6 cellular contexts compared by ENCODE assay signal in the genomic region with DNA sequence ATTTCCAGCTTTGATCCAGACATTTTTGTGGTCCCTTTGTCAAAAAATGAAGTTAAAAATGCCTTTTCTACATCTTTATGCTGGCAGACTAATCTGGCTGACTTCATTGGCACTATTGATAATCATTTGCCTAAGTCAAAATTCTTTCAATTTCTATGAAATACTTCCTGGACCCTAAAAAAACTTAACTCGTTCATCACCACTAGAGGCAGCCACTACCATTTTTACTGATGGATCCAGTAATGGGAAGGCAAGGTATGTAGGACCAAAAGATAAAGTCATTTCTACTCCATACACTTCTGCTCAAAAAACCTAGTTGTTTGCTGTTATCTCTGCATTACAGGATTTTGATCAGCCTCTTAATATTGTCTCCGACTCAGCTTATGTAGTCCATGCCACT.
DNase-seq lines count a peak whose midpoint lies in the region; FAIRE-seq and TF ChIP-seq lines count a peak whose summit lies in the region.
"Not testable (repeated sequence)": the region's sequence is repeated elsewhere in the genome, so short reads cannot be mapped to it uniquely, and the experiment has no call there.

No MANE protein-coding gene starts in this region.

- not testable (repeated sequence) for H3K14ac ChIP-seq in H9 (ENCODE audit: insufficient read depth, low read length)

- H4K91ac ChIP-seq in H9 (ENCODE audit: insufficient read length, low read depth, low read length) = not testable (repeated sequence)

- FAIRE-seq in kidney (lab: Jason Lieb, UNC) = peak; percentile 33

- H3K9me2 ChIP-seq in OCI-LY7 (ENCODE audit: insufficient read depth, low read length) = not testable (repeated sequence)

- H3K27ac Mint-ChIP-seq in H9 = not testable (repeated sequence)
- peak overlapping the region; percentile 76 for H3K27ac Mint-ChIP-seq in progenitor cell of endocrine pancreas

- H4K5ac ChIP-seq in H9 (ENCODE audit: insufficient read length, low read depth, low read length) = not testable (repeated sequence)

- not testable (repeated sequence) for H3K23ac ChIP-seq in H9 (ENCODE audit: insufficient read length, low read depth, low read length)

- H3K9me3 Mint-ChIP-seq in H9 = not testable (repeated sequence)
- peaks cover 16% of the 10 kb centered on the region for H3K9me3 Mint-ChIP-seq in progenitor cell of endocrine pancreas (ENCODE audit: low read depth)

- not testable (repeated sequence) for H2BK15ac ChIP-seq in H9 (ENCODE audit: low read depth, low read length)

- H3K18ac ChIP-seq in H9 (ENCODE audit: insufficient read length, low read depth, low read length) = not testable (repeated sequence)

- not testable (repeated sequence) for H3K4me1 ChIP-seq in H9 (ENCODE audit: insufficient read depth, low read length); OCI-LY7 (ENCODE audit: insufficient read depth, low read length, poor library complexity, severe bottlenecking); kidney (ENCODE audit: control insufficient read depth in 1 of 2, insufficient read depth in 1 of 2, low read depth in 1 of 2, low read length in 2 of 2)

- peaks cover 12 to 18% of the 10 kb centered on the region in 2 experiments for H3K4me1 Mint-ChIP-seq in H9
- peaks cover 21% of the 10 kb centered on the region for H3K4me1 Mint-ChIP-seq in progenitor cell of endocrine pancreas (ENCODE audit: low read depth)

- not testable (repeated sequence) for H3K9ac ChIP-seq in H9 (ENCODE audit: extremely low read depth, insufficient read length, low read length); kidney (ENCODE audit: low read length in 2 of 2)

- not testable (repeated sequence) for H2AK5ac ChIP-seq in H9 (ENCODE audit: insufficient read length, low read length)

- intact Hi-C loops in OCI-LY7 (cut with micrococcal nuclease; ENCODE audit: unreplicated experiment); kidney (cut with DNase I): not testable (repeated sequence)

- CTCF ChIA-PET in OCI-LY7 (lab: Charles Lee; ENCODE audit: unreplicated experiment) = not testable (repeated sequence)

- no CpG with 5 or more reads among the region's 2 CpGs for WGBS in H9 (ENCODE audit: extremely low coverage, insufficient read length, low lambda C conversion rate)

- not testable (repeated sequence) for H3K56ac ChIP-seq in H9 (ENCODE audit: insufficient read length, low read depth, low read length)

- not testable (repeated sequence) for H3K36me3 Mint-ChIP-seq in H9 (ENCODE audit: insufficient read depth in 1 of 3, low read depth in 3 of 3); progenitor cell of endocrine pancreas (ENCODE audit: insufficient read depth)

- not testable (repeated sequence) for H3K4me3 ChIP-seq in OCI-LY7 (ENCODE audit: low read depth, low read length, poor library complexity, severe bottlenecking); kidney (ENCODE audit: low read length in 2 of 2)

- not testable (repeated sequence) for DNase-seq in H9; OCI-LY7 (ENCODE audit: low spot score); kidney; progenitor cell of endocrine pancreas (ENCODE audit: low spot score, unreplicated experiment)

- H2BK20ac ChIP-seq in H9 (ENCODE audit: low read depth, low read length, poor library complexity, severe bottlenecking) = not testable (repeated sequence)

- not testable (repeated sequence) for H3K27me3 Mint-ChIP-seq in H9 (ENCODE audit: low read depth); progenitor cell of endocrine pancreas

- H2BK12ac ChIP-seq in H9 (ENCODE audit: insufficient read length, low read depth, low read length) = not testable (repeated sequence)

- not testable (repeated sequence) for H3K4ac ChIP-seq in H9 (ENCODE audit: low read depth, low read length)

- not testable (repeated sequence) for H3K4me2 ChIP-seq in H9 (ENCODE audit: insufficient read depth, insufficient read length, low read length); OCI-LY7 (ENCODE audit: low read length)

- 0 out of 2 replicates have a peak, but pooled peaks have one; percentile 5 for TF ChIP-seq CTCF in C4-2B (conservative IDR thresholded peaks at IDR 0.05)
- 0 out of 3 replicates have a peak, but pooled peaks have one; percentile 4 for TF ChIP-seq CTCF in GM12872 (IDR thresholded peaks at IDR 0.05; ENCODE audit: insufficient read depth, low read depth, low read length)
- peak; percentile 52 for TF ChIP-seq CTCF in H9 (conservative IDR thresholded peaks at IDR 0.05)
- 0 out of 2 replicates have a peak, but pooled peaks have one; percentile 27 for TF ChIP-seq CTCF in OCI-LY7 (conservative IDR thresholded peaks at IDR 0.05; ENCODE audit: low read length)
- TF ChIP-seq CTCF in kidney (IDR thresholded peaks at IDR 0.05; ENCODE audit: borderline replicate concordance, extremely low read depth, insufficient read depth); progenitor cell of endocrine pancreas (IDR thresholded peaks at IDR 0.05; ENCODE audit: unreplicated experiment): not testable (repeated sequence)

- not testable (repeated sequence) for BruUV-seq in OCI-LY7 (replicated peaks; lab: Mats Ljungman, UMichigan)

- H3K4me3 Mint-ChIP-seq in H9; progenitor cell of endocrine pancreas (ENCODE audit: low read depth): not testable (repeated sequence)

- not testable (repeated sequence) for H4K8ac ChIP-seq in H9 (replicated peaks; ENCODE audit: insufficient read length, low read depth, low read length)

- H3K27ac ChIP-seq in C4-2B; H9 (ENCODE audit: insufficient read length, low read depth, low read length); OCI-LY7 (ENCODE audit: low read depth, low read length, poor library complexity, severe bottlenecking); kidney (ENCODE audit: low read depth in 2 of 2, low read length in 2 of 2): not testable (repeated sequence)

- POLR2A ChIA-PET in OCI-LY7 (lab: Charles Lee) = not testable (repeated sequence)

- not testable (repeated sequence) for H2AFZ ChIP-seq in H9 (ENCODE audit: low read length); OCI-LY7 (ENCODE audit: low read length)

- H3K79me1 ChIP-seq in H9 (ENCODE audit: insufficient read depth, low read depth, low read length, poor library complexity, severe bottlenecking) = not testable (repeated sequence)

- H2BK120ac ChIP-seq in H9 (ENCODE audit: low read depth, low read length, poor library complexity, severe bottlenecking) = not testable (repeated sequence)

- not testable (repeated sequence) for H3K36me3 ChIP-seq in OCI-LY7 (ENCODE audit: insufficient read depth, low read length); kidney (ENCODE audit: control insufficient read depth in 1 of 2, insufficient read depth in 2 of 2, low read length in 2 of 2)

- H4K20me1 ChIP-seq in H9 (ENCODE audit: control insufficient read depth, insufficient read depth, insufficient read length); OCI-LY7 (ENCODE audit: insufficient read depth, low read length): not testable (repeated sequence)

- not testable (repeated sequence) for H3K9me3 ChIP-seq in H9 (ENCODE audit: control insufficient read depth, low read depth, low read length); OCI-LY7 (ENCODE audit: low read length); kidney (ENCODE audit: control insufficient read depth in 1 of 2, low read length in 2 of 2)

- H3K23me2 ChIP-seq in H9 (ENCODE audit: insufficient read length, low read depth, low read length, poor library complexity, severe bottlenecking) = not testable (repeated sequence)

- H3K79me2 ChIP-seq in H9 (ENCODE audit: insufficient read depth, low read length); OCI-LY7 (ENCODE audit: insufficient read depth, low read depth, low read length): not testable (repeated sequence)

- H3T11ph ChIP-seq in H9 (ENCODE audit: low read length) = not testable (repeated sequence)

- H3K27me3 ChIP-seq in H9 (ENCODE audit: insufficient read depth, low read length) = not testable (repeated sequence)

- not testable (repeated sequence) for H2BK5ac ChIP-seq in H9 (ENCODE audit: insufficient read length, low read length)
